Comparison of ENCODE assay signal across 9 cellular contexts in genomic region chr3:126752303-126753190, GRCh38. TPM values are rescaled to one million over a fixed set of nuclear protein-coding genes. Genes with fewer than 3 reads are reported as not detected.
DNase-seq lines count a peak whose midpoint lies in the region; ATAC-seq and TF ChIP-seq lines count a peak whose summit lies in the region.
"Had no signal": no experiment of that assay in that cellular context is flagged by ENCODE, and none has a peak within 500 bp of the region (broad histone marks: within the 10 kb centered on the region; RNA-seq: fewer than 3 reads in every experiment).

No MANE protein-coding gene starts in this region.

- H3K9me3 Mint-ChIP-seq in natural killer cell treated with Interleukin-12 subunit alpha and Interleukin-12 subunit beta and Interleukin-15 and Interleukin-18, amount 100 ng/mL, for 72 hours: no peaks in the 10 kb centered on the region

- no peak overlapping the region for H3K4me3 Mint-ChIP-seq in natural killer cell treated with Interleukin-12 subunit alpha and Interleukin-12 subunit beta and Interleukin-15 and Interleukin-18, amount 100 ng/mL, for 72 hours

- no peak overlapping the region for H3K27ac Mint-ChIP-seq in natural killer cell treated with Interleukin-12 subunit alpha and Interleukin-12 subunit beta and Interleukin-15 and Interleukin-18, amount 100 ng/mL, for 72 hours

- H3K27ac ChIP-seq in suprapubic skin: peak overlapping the region; percentile 66
- H3K27ac ChIP-seq: neutrophil had no signal

- DNase-seq in NCI-H510A treated with DMSO at 0.1 percent for 48 hours (lab: John Stamatoyannopoulos, UW) (peak; percentile 66), NCI-H510A (lab: John Stamatoyannopoulos, UW) (no peak), HPDE6-E6E7 (ENCODE audit: extremely low spot score) (peak; percentile 63), NOMO-1 (lab: John Stamatoyannopoulos, UW; ENCODE audit: unreplicated experiment in 2 of 2) (peak; percentile 58 to 70), activated T-cell treated with anti-CD3 and anti-CD28 coated beads for 48 hours (ENCODE audit: low read depth) (peak; percentile 40), fibroblast of mammary gland (ENCODE audit: low read depth) (peak; percentile 78), suprapubic skin (ENCODE audit: low spot score in 2 of 2) (peak; percentile 82 to 88)
- DNase-seq in natural killer cell treated with Interleukin-12 subunit alpha and Interleukin-12 subunit beta and Interleukin-15 and Interleukin-18, amount 100 ng/mL, for 72 hours (ENCODE audit: low spot score): peak; percentile 62

- H3K36me3 ChIP-seq in suprapubic skin: no peaks in the 10 kb centered on the region
- H3K36me3 ChIP-seq: neutrophil had no signal

- H3K4me3 ChIP-seq in fibroblast of mammary gland (ENCODE audit: control insufficient read depth, low read depth, low read length) (no peak overlapping the region), suprapubic skin (no peak overlapping the region)

- 37% methylated on average over 12 of the region's 15 CpGs for WGBS in suprapubic skin

- no peak for TF ChIP-seq POLR2A in suprapubic skin (IDR thresholded peaks at IDR 0.05)

- ATAC-seq in natural killer cell treated with Interleukin-12 subunit alpha and Interleukin-12 subunit beta and Interleukin-15 and Interleukin-18, amount 100 ng/mL, for 72 hours: peak; percentile 73 to 79

- no peaks in the 10 kb centered on the region for H3K27me3 Mint-ChIP-seq in natural killer cell treated with Interleukin-12 subunit alpha and Interleukin-12 subunit beta and Interleukin-15 and Interleukin-18, amount 100 ng/mL, for 72 hours

- no peaks in the 10 kb centered on the region for H3K27me3 ChIP-seq in suprapubic skin
- H3K27me3 ChIP-seq: neutrophil had no signal

- no peak for TF ChIP-seq EP300 in suprapubic skin (IDR thresholded peaks at IDR 0.05)

- no peaks in the 10 kb centered on the region for H3K9me3 ChIP-seq in suprapubic skin
- H3K9me3 ChIP-seq: neutrophil had no signal

- TF ChIP-seq CTCF in fibroblast of mammary gland (conservative IDR thresholded peaks at IDR 0.05; ENCODE audit: control insufficient read depth, insufficient read depth, low read depth, low read length) (peak; percentile 96), suprapubic skin (IDR thresholded peaks at IDR 0.05) (peak; percentile 77 to 78)

- H3K4me1 ChIP-seq in suprapubic skin: peaks cover 31% of the 10 kb centered on the region

- H3K4me1 Mint-ChIP-seq in natural killer cell treated with Interleukin-12 subunit alpha and Interleukin-12 subunit beta and Interleukin-15 and Interleukin-18, amount 100 ng/mL, for 72 hours (ENCODE audit: low read depth in 2 of 2): peaks cover 13 to 15% of the 10 kb centered on the region in 2 donors

- H3K36me3 Mint-ChIP-seq in natural killer cell treated with Interleukin-12 subunit alpha and Interleukin-12 subunit beta and Interleukin-15 and Interleukin-18, amount 100 ng/mL, for 72 hours: no peaks in the 10 kb centered on the region

RNA-seq across cellular contexts. Expression of gene CHCHD6, which starts 48.5 kb away (rescaled TPM):
- 10 to 100 TPM in 1 of 2 donors, 1 to 10 TPM in 1; 8.0 to 13.3 TPM for total RNA-seq in natural killer cell treated with Interleukin-12 subunit alpha and Interleukin-12 subunit beta and Interleukin-15 and Interleukin-18, amount 100 ng/mL, for 72 hours
- total RNA-seq in suprapubic skin: 10 to 100 TPM; 13.4 to 22.0 (median 16.1) TPM
